ENCODE assay signal across 32 cellular contexts in genomic region chr1:5639323-5639722, GRCh38.
"Had no signal": no experiment of that assay in that cellular context is flagged by ENCODE, and none has a peak within 500 bp of the region (broad histone marks: within the 10 kb centered on the region; RNA-seq: fewer than 3 reads in every experiment).

No MANE protein-coding gene starts in this region.

- H3K4me3 ChIP-seq: adrenal gland, body of pancreas, breast epithelium, MG63 had no signal

- H3K4me1 ChIP-seq: adrenal gland, body of pancreas, breast epithelium had no signal

- H3K4me1 Mint-ChIP-seq: activated B cell treated with CpG ODN at 0.5 μM for 24 hours had no signal

- H3K9me3 ChIP-seq: adrenal gland, body of pancreas, breast epithelium, MG63 had no signal

- H3K27ac Mint-ChIP-seq: activated B cell treated with CpG ODN at 0.5 μM for 24 hours; activated CD8-positive, alpha-beta T cell treated with anti-CD3 and anti-CD28 coated beads for 36 hours; activated naive CD4-positive, alpha-beta T cell treated with anti-CD3 and anti-CD28 coated beads for 36 hours; activated naive CD4-positive, alpha-beta T cell treated with anti-CD3 and anti-CD28 coated beads, Interleukin-2, amount 50 U/mL, for 72 hours; activated T-helper 1 cell treated with anti-CD3 and anti-CD28 coated beads, Interleukin-12 subunit alpha, Interleukin-12 subunit beta, Interleukin-2, Interleukin-4 antibody, amounts not matched to agents 30 ng/mL and 10 ng/mL and 1 ng/mL, durations not matched to agents 14 hours and 24 hours and 36 hours; T-cell; T-helper 17 cell had no signal

- ATAC-seq: activated CD8-positive, alpha-beta T cell treated with anti-CD3 and anti-CD28 coated beads for 36 hours; activated naive CD4-positive, alpha-beta T cell treated with anti-CD3 and anti-CD28 coated beads, Interleukin-2, amount 50 U/mL, for 72 hours; activated T-cell treated with anti-CD3 and anti-CD28 coated beads, Interleukin-2, amount 50 U/mL, for 4 hours; body of pancreas; Panc1; SK-N-SH treated with all-trans-retinoic acid at 6 μM for 48 hours; T-cell; T-helper 17 cell had no signal

- H3K9me3 Mint-ChIP-seq: activated CD8-positive, alpha-beta T cell treated with anti-CD3 and anti-CD28 coated beads for 36 hours; activated naive CD4-positive, alpha-beta T cell treated with anti-CD3 and anti-CD28 coated beads for 36 hours had no signal

- H3K36me3 ChIP-seq: adrenal gland, breast epithelium, MG63 had no signal

- H3K27ac ChIP-seq: adrenal gland, body of pancreas, breast epithelium, VCaP had no signal

- H3K27me3 ChIP-seq: body of pancreas had no signal

- H3K4me3 Mint-ChIP-seq: activated B cell treated with CpG ODN at 0.5 μM for 24 hours; activated CD8-positive, alpha-beta T cell treated with anti-CD3 and anti-CD28 coated beads for 36 hours; activated naive CD4-positive, alpha-beta T cell treated with anti-CD3 and anti-CD28 coated beads for 36 hours; activated T-cell treated with anti-CD3 and anti-CD28 coated beads, Interleukin-2, amount 50 U/mL, for 4 hours; activated T-helper 1 cell treated with anti-CD3 and anti-CD28 coated beads, Interleukin-12 subunit alpha, Interleukin-12 subunit beta, Interleukin-2, Interleukin-4 antibody, amounts not matched to agents 30 ng/mL and 10 ng/mL and 1 ng/mL, durations not matched to agents 14 hours and 24 hours and 36 hours; T-cell; T-helper 17 cell had no signal

- DNase-seq: activated B cell treated with CpG ODN at 0.5 μM for 24 hours; activated CD4-positive, alpha-beta T cell treated with anti-CD3 and anti-CD28 coated beads for 4 hours; activated CD4-positive, alpha-beta T cell treated with anti-CD3 and anti-CD28 coated beads, Interleukin-2, amount 50 U/mL, for 1 hour; activated CD4-positive, CD25-positive, alpha-beta regulatory T cell treated with anti-CD3 and anti-CD28 coated beads, Interleukin-2, amount 50 U/mL, for 72 hours; activated CD8-positive, alpha-beta T cell treated with anti-CD3 and anti-CD28 coated beads for 36 hours; activated gamma-delta T cell treated with Interleukin-2 at 50 U/mL for 16 hours; activated naive CD4-positive, alpha-beta T cell treated with anti-CD3 and anti-CD28 coated beads for 36 hours; activated T-cell treated with anti-CD3 and anti-CD28 coated beads for 4 hours; activated T-cell treated with anti-CD3 and anti-CD28 coated beads, Interleukin-2, amount 50 U/mL, for 4 hours; body of pancreas; caudate nucleus; Kasumi-1; KG1; MG63; NCI-H1048; NCI-H1105 treated with DMSO at 0.1 percent for 48 hours; NCI-H1436; NCI-H1694; NCI-H1930; NCI-H2081 treated with DMSO at 0.1 percent for 48 hours; NCI-H345; NCI-H524 treated with DMSO at 0.1 percent for 48 hours; SHP77 treated with DMSO at 0.1 percent for 48 hours; T-cell; T-helper 17 cell had no signal

- H3K36me3 Mint-ChIP-seq: activated naive CD4-positive, alpha-beta T cell treated with anti-CD3 and anti-CD28 coated beads, Interleukin-2, amount 50 U/mL, for 72 hours; T-cell had no signal
